Comparison of ENCODE assay signal across 8 cellular contexts in genomic region chr6:45419574-45420082, GRCh38. TPM values are rescaled to one million over a fixed set of nuclear protein-coding genes. Genes with fewer than 3 reads are reported as not detected.
A peak's percentile ranks its signal among the peaks of the same experiment; 100 is the strongest.
DNase-seq lines count a peak whose midpoint lies in the region; ATAC-seq and TF ChIP-seq lines count a peak whose summit lies in the region.

No MANE protein-coding gene starts in this region.

- H3K27ac Mint-ChIP-seq in WTC11 (no peak overlapping the region), chondrocyte (ENCODE audit: unreplicated experiment) (peak overlapping the region; percentile 64)

- H3K9me3 Mint-ChIP-seq in WTC11 (no peaks in the 10 kb centered on the region), chondrocyte (ENCODE audit: low read depth) (no peaks in the 10 kb centered on the region)

- H3K27me3 Mint-ChIP-seq in WTC11 (ENCODE audit: low read depth), result peaks cover 89% of the 10 kb centered on the region
- no peaks in the 10 kb centered on the region for H3K27me3 Mint-ChIP-seq in chondrocyte (ENCODE audit: low read depth)

- H3K9me3 ChIP-seq in Loucy (ENCODE audit: insufficient read depth, low read depth, low read length) (no peaks in the 10 kb centered on the region), liver (ENCODE audit: control insufficient read depth in 4 of 4, low read length in 3 of 4) (no peaks in the 10 kb centered on the region)

- no peak overlapping the region for H3K27ac ChIP-seq in liver (ENCODE audit: low read depth in 1 of 2, low read length in 2 of 2)

- H3K27me3 ChIP-seq in Loucy (ENCODE audit: insufficient read depth, low read length, poor library complexity, severe bottlenecking) (no peaks in the 10 kb centered on the region), liver (ENCODE audit: control insufficient read depth in 4 of 4, insufficient read depth in 4 of 4, low read length in 3 of 4) (peaks cover 0 to 23% (median 0%) of the 10 kb centered on the region in 4 donors)

- H3K9ac ChIP-seq in Loucy (ENCODE audit: low read depth, low read length, poor library complexity, severe bottlenecking) (peak overlapping the region; percentile 84), liver (ENCODE audit: low read depth in 1 of 2, low read length in 2 of 2) (no peak overlapping the region)

- peak; percentile 72 for TF ChIP-seq CTCF in Loucy (conservative IDR thresholded peaks at IDR 0.05; ENCODE audit: low read length)
- TF ChIP-seq CTCF in WTC11 (IDR thresholded peaks at IDR 0.05), result no peak
- peak; percentile 71 for TF ChIP-seq CTCF in chondrocyte (IDR thresholded peaks at IDR 0.05)
- TF ChIP-seq CTCF in liver (IDR thresholded peaks at IDR 0.05; ENCODE audit: low read depth, low read length, missing input control), result peak; percentile 35

- no peaks in the 10 kb centered on the region for H3K36me3 Mint-ChIP-seq in WTC11
- no peaks in the 10 kb centered on the region for H3K36me3 Mint-ChIP-seq in chondrocyte (ENCODE audit: low read depth)

- in situ Hi-C loops in Caki2 (cut with HindIII; ENCODE audit: low pct_unique_long_range_greater_than_20kb, low sequenced_read_pairs), result no loop called here

- CTCF ChIA-PET in WTC11 (lab: Charles Lee), result interaction anchor here (0.6 to 1.6 kb wide), 6 partner anchors 41 to 944 kb away, joined by 3 to 8 read pairs (median 5); no protein-coding TSS in a partner anchor

- H3K36me3 ChIP-seq in Loucy (ENCODE audit: insufficient read depth, low read length) (no peaks in the 10 kb centered on the region), liver (ENCODE audit: control insufficient read depth in 4 of 4, insufficient read depth in 3 of 4, low read depth in 1 of 4, low read length in 3 of 4) (no peaks in the 10 kb centered on the region)

- H2AFZ ChIP-seq in Loucy (ENCODE audit: low read length), result peak overlapping the region; percentile 80

- TF ChIP-seq RAD21 in liver (IDR thresholded peaks at IDR 0.05), result peak; percentile 74 to 88

- H3K4me2 ChIP-seq in Loucy (ENCODE audit: low read depth, low read length, poor library complexity, severe bottlenecking), result peak overlapping the region; percentile 98

- POLR2A ChIA-PET in WTC11 (lab: Charles Lee), result no interaction called here

- DNase-seq in Caki2 (ENCODE audit: low read depth) (peak; percentile 73), WTC11 (ENCODE audit: low spot score) (peak; percentile 74), chondrocyte (ENCODE audit: low spot score) (peak; percentile 92)
- DNase-seq in stimulated activated CD8-positive, alpha-beta memory T cell treated with anti-CD3 and anti-CD28 coated beads, Interleukin-12 subunit alpha, Interleukin-12 subunit beta, amount 100 ng/mL, for 1 hour (ENCODE audit: low read depth), result peak; percentile 41

- H3K4me1 ChIP-seq in Loucy (ENCODE audit: insufficient read depth, low read length, poor library complexity, severe bottlenecking) (peaks cover 47% of the 10 kb centered on the region), liver (ENCODE audit: control insufficient read depth in 4 of 4, insufficient read depth in 4 of 4, low read length in 3 of 4) (peaks cover 25 to 38% (median 31%) of the 10 kb centered on the region in 4 donors)

- H3K4me3 ChIP-seq in Loucy (ENCODE audit: low read length, poor library complexity, severe bottlenecking) (peak overlapping the region; percentile 84), liver (ENCODE audit: low read depth in 1 of 3, low read length in 3 of 3) (peak overlapping the region in 1 of 3 donors; percentile 33)

- 5% methylated on average over 38 of the region's 38 CpGs for WGBS in liver

- peaks cover 44% of the 10 kb centered on the region for H3K79me2 ChIP-seq in Loucy (ENCODE audit: insufficient read depth, low read length)

- H3K4me3 Mint-ChIP-seq in WTC11 (peak overlapping the region; percentile 92), chondrocyte (ENCODE audit: unreplicated experiment) (peak overlapping the region; percentile 98)

- H3K4me1 Mint-ChIP-seq in WTC11 (peaks cover 37% of the 10 kb centered on the region), chondrocyte (ENCODE audit: low read depth) (peaks cover 52% of the 10 kb centered on the region)

- H3K9me2 ChIP-seq in Loucy (replicated peaks; ENCODE audit: low read depth, low read length), result no peaks in the 10 kb centered on the region

- H3F3A ChIP-seq in Loucy (ENCODE audit: low read depth), result no peaks in the 10 kb centered on the region

- no peaks in the 10 kb centered on the region for H4K20me1 ChIP-seq in Loucy (ENCODE audit: insufficient read depth, low read length, poor library complexity, severe bottlenecking)

- ATAC-seq in WTC11 (peak; percentile 51), GM21515 (IDR thresholded peaks at IDR 0.05; ENCODE audit: unreplicated experiment) (no peak), HG02571 (IDR thresholded peaks at IDR 0.05; ENCODE audit: unreplicated experiment) (no peak)

TF ChIP-seq in WTC11, 78 proteins besides CTCF, POLR2A, EP300 and RAD21 (continues in another document):
- TF ChIP-seq MAX (CRISPR knock-in tag; IDR thresholded peaks at IDR 0.05), result peak; percentile 60
- TF ChIP-seq ATF2 (CRISPR knock-in tag; IDR thresholded peaks at IDR 0.05; ENCODE audit: borderline replicate concordance, low read depth), result no peak

TF ChIP-seq in liver, 16 proteins besides CTCF, POLR2A, EP300 and RAD21:
- TF ChIP-seq RXRA (IDR thresholded peaks at IDR 0.05) (peak in 1 of 2 donors; percentile 10), REST (IDR thresholded peaks at IDR 0.05) (no peak)

RNA-seq across cellular contexts. Expression of gene SUPT3H, which starts 41.9 kb away (rescaled TPM):
- 6.4 and 14.8 TPM in 2 replicates for total RNA-seq in Caki2 (2014; rRNA removed; shearing (Covaris generic); ENCODE audit: low replicate concordance)
- total RNA-seq in WTC11 (2021) (15.3 to 21.9 TPM (median 19.2 TPM) in 3 replicates), chondrocyte (10.7 to 13.3 TPM (median 12.9 TPM) in 3 replicates), liver (1 to 10 TPM; 1.7 to 4.8 TPM)
- 1 to 10 TPM in 1 of 2 donors, under 1 TPM in 1; 0.85 to 3.1 TPM for polyA plus RNA-seq in liver

Comparison
In these comparisons a context has a peak if more than half of its experiments do, and no peak if none do; other contexts are left out.
1. DNase-seq: peak in every context shown above with its lines; median percentile 92 in chondrocyte; 74 in WTC11; 73 in Caki2; 41 in stimulated activated CD8-positive, alpha-beta memory T cell treated with anti-CD3 and anti-CD28 coated beads, Interleukin-12 subunit alpha, Interleukin-12 subunit beta, amount 100 ng/mL, for 1 hour.